16 cellular contexts compared by ENCODE assay signal in genomic region chr13:107585466-107585865, GRCh38.
DNase-seq lines count a peak whose midpoint lies in the region; ATAC-seq and TF ChIP-seq lines count a peak whose summit lies in the region.
"Had no signal": no experiment of that assay in that cellular context is flagged by ENCODE, and none has a peak within 500 bp of the region (broad histone marks: within the 10 kb centered on the region; RNA-seq: fewer than 3 reads in every experiment).

No MANE protein-coding gene starts in this region.

- H3K9me3 ChIP-seq in hepatocyte (ENCODE audit: low read depth) = no peaks in the 10 kb centered on the region
- H3K9me3 ChIP-seq: neutrophil had no signal

- ATAC-seq in HG03135 (IDR thresholded peaks at IDR 0.05; ENCODE audit: unreplicated experiment) = no peak
- no peak for ATAC-seq in GM19023 (IDR thresholded peaks at IDR 0.05; ENCODE audit: unreplicated experiment)

- H3K27ac ChIP-seq in hepatocyte = no peak overlapping the region
- H3K27ac ChIP-seq: left ventricle myocardium inferior, neutrophil, VCaP had no signal

- H2AFZ ChIP-seq in hepatocyte = no peak overlapping the region

- DNase-seq in Ammon's horn (ENCODE audit: low spot score) (peak; percentile 20), GM04504 (ENCODE audit: low read depth) (peak; percentile 17), NCI-H446 treated with DMSO at 0.1 percent for 48 hours (lab: John Stamatoyannopoulos, UW) (peak; percentile 50), dermis blood vessel endothelial cell (peak; percentile 58), GM19238 (ENCODE audit: insufficient read length, low spot score) (no peak), hepatocyte (ENCODE audit: low spot score) (no peak)
- DNase-seq: activated CD4-positive, alpha-beta memory T cell treated with anti-CD3 and anti-CD28 coated beads, Interleukin-2, amount 10 ng/mL, durations not matched to agents 7 days and 5 days; activated T-cell treated with anti-CD3 and anti-CD28 coated beads, Interleukin-2, amount 50 U/mL, for 24 hours; CD8-positive, alpha-beta memory T cell; erythroblast; left ventricle myocardium inferior; NCI-H1930 had no signal

- no peaks in the 10 kb centered on the region for H3K9me2 ChIP-seq in hepatocyte (replicated peaks; ENCODE audit: insufficient read depth)

- H4K20me1 ChIP-seq in hepatocyte (ENCODE audit: insufficient read depth, poor library complexity, severe bottlenecking) = no peaks in the 10 kb centered on the region

- H3K36me3 ChIP-seq in hepatocyte (replicated peaks; ENCODE audit: insufficient read depth, low read depth) = no peaks in the 10 kb centered on the region
- H3K36me3 ChIP-seq: left ventricle myocardium inferior, neutrophil had no signal

- no peak for TF ChIP-seq CTCF in hepatocyte (IDR thresholded peaks at IDR 0.05; ENCODE audit: poor library complexity)

- no peaks in the 10 kb centered on the region for H3K27me3 ChIP-seq in hepatocyte
- H3K27me3 ChIP-seq: neutrophil had no signal

- H3K79me2 ChIP-seq in hepatocyte = no peaks in the 10 kb centered on the region

- no peak overlapping the region for H3K4me2 ChIP-seq in hepatocyte

- 50% methylated on average over 2 of the region's 2 CpGs for WGBS in hepatocyte (ENCODE audit: low lambda C conversion rate, missing lambda C conversion rate)

- H3K4me1 ChIP-seq in hepatocyte (ENCODE audit: insufficient read depth) = no peaks in the 10 kb centered on the region
- H3K4me1 ChIP-seq: left ventricle myocardium inferior had no signal

- H3K4me3 ChIP-seq in hepatocyte = no peak overlapping the region
- H3K4me3 ChIP-seq: left ventricle myocardium inferior had no signal

Comparison
In these comparisons a context has a peak if more than half of its experiments do, and no peak if none do; other contexts are left out.
1. DNase-seq: peak in Ammon's horn (single experiment), GM04504 (single experiment), NCI-H446 treated with DMSO at 0.1 percent for 48 hours (single experiment) and dermis blood vessel endothelial cell (single experiment); none in GM19238 (single experiment) and hepatocyte (single experiment).